Comparison of ENCODE assay signal across 1 cellular context in genomic region chr6:73459459-73459858, GRCh38.
TF ChIP-seq lines count a peak whose summit lies in the region.

No MANE protein-coding gene starts in this region.

TF ChIP-seq in K562, 482 proteins besides CTCF, POLR2A, EP300 and RAD21:
- TF ChIP-seq BCL6 (CRISPR knock-in tag; IDR thresholded peaks at IDR 0.05) (0 out of 2 replicates have a peak, but pooled peaks have one; percentile 19), ZBTB9 (CRISPR knock-in tag; IDR thresholded peaks at IDR 0.05) (0 out of 2 replicates have a peak, but pooled peaks have one; percentile 23)
